13 cellular contexts compared by ENCODE assay signal in the genomic region with DNA sequence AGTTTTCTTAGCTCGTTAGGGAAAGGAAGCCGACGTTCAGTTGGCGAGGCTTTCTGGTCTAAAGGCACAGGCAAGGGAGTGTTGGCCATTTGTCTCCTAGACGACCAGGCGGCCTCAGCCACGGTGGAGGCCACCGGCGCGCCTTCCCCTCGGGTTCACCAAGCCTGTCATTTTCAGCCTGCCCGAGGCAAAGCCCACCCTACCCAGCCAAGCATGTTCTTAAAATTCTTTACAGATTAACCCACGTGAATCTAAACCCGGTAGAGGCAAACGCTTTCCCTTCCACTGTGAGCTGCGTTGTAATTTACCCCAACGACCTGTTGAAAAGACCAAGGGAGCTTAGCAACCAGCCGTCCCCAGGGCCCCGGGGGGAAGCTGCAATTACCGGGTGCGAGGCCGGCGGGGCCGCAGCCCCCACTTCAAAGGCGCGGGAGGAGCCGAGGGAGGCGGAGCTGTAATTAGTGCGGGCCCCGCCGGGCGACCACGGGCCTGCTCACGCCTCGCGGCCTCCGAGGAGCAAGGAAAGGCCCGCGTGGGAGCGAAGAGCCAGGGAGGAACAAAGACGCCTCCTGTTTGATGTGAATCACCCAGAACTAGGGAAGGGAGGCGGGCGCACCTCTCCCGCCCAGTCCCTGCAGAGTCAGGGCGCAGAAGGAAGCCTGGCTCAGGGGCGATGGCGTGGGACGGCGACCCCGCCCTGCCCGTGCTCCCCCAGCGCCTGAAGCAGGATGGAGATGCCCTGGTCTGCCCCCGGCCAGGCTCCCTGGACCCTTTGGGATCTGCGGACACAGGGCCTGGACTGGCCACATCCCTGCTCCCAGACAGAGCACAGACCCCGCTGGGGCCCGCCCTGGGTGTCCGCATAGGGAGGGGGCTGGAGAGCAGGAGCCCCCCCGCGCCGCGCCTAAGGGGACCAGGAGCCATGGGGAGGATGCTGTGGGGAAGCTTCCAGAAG. TPM values are rescaled to one million over a fixed set of nuclear protein-coding genes. Genes with fewer than 3 reads are reported as not detected.
DNase-seq lines count a peak whose midpoint lies in the region; ATAC-seq and TF ChIP-seq lines count a peak whose summit lies in the region.
"Had no signal": no experiment of that assay in that cellular context is flagged by ENCODE, and none has a peak within 500 bp of the region (broad histone marks: within the 10 kb centered on the region; RNA-seq: fewer than 3 reads in every experiment).

No MANE protein-coding gene starts in this region.

- H3K4me2 ChIP-seq in OCI-LY7 (ENCODE audit: low read length): no peak overlapping the region

- H3K9me3 ChIP-seq in naive thymus-derived CD4-positive, alpha-beta T cell (ENCODE audit: control insufficient read depth in 2 of 3, low read length in 3 of 3): no peaks in the 10 kb centered on the region
- H3K9me3 ChIP-seq in OCI-LY7 (ENCODE audit: low read length): no peaks in the 10 kb centered on the region
- H3K9me3 ChIP-seq: ascending aorta had no signal

- ATAC-seq in activated naive CD8-positive, alpha-beta T cell treated with anti-CD3 and anti-CD28 coated beads, Interleukin-2, amount 50 U/mL, for 24 hours: peak; percentile 20
- peak; percentile 18 for ATAC-seq in naive thymus-derived CD4-positive, alpha-beta T cell
- ATAC-seq in GM21529 (IDR thresholded peaks at IDR 0.05; ENCODE audit: unreplicated experiment) (no peak), HG03135 (IDR thresholded peaks at IDR 0.05; ENCODE audit: unreplicated experiment) (no peak)
- ATAC-seq: Panc1 had no signal

- no peaks in the 10 kb centered on the region for H3K36me3 Mint-ChIP-seq in activated naive CD8-positive, alpha-beta T cell treated with anti-CD3 and anti-CD28 coated beads, Interleukin-2, amount 50 U/mL, for 24 hours (ENCODE audit: low read depth)
- H3K36me3 Mint-ChIP-seq in naive thymus-derived CD4-positive, alpha-beta T cell: peaks cover 0 to 6% (median 0%) of the 10 kb centered on the region in 5 donors

- DNase-seq in CD1c-positive myeloid dendritic cell (ENCODE audit: extremely low spot score): peak; percentile 22
- peak; percentile 15 for DNase-seq in KBM-7
- DNase-seq in activated naive CD8-positive, alpha-beta T cell treated with anti-CD3 and anti-CD28 coated beads, Interleukin-2, amount 50 U/mL, for 24 hours: peak; percentile 22
- peak in 5 of 9 donors; percentile 19 to 37 (median 33) for DNase-seq in naive thymus-derived CD4-positive, alpha-beta T cell
- DNase-seq in OCI-LY7 (ENCODE audit: low spot score): no peak
- DNase-seq in DMS114 treated with DMSO at 0.1 percent for 48 hours (lab: John Stamatoyannopoulos, UW; ENCODE audit: unreplicated experiment): no peak
- DNase-seq: C1 segment of cervical spinal cord, substantia nigra had no signal

- POLR2A ChIA-PET in naive thymus-derived CD4-positive, alpha-beta T cell (lab: Charles Lee): interaction anchor here (0.6 kb wide), 1 partner anchor 66 kb away, joined by 3 read pairs; a partner anchor contains a TSS
- POLR2A ChIA-PET in OCI-LY7 (lab: Charles Lee): no interaction called here

- in situ Hi-C loops in KBM-7 (cut with MboI; ENCODE audit: low pct_unique_long_range_greater_than_20kb, low sequenced_read_pairs): no loop called here

- H3K36me3 ChIP-seq in naive thymus-derived CD4-positive, alpha-beta T cell (ENCODE audit: control insufficient read depth in 2 of 3, insufficient read depth in 3 of 3, low read length in 3 of 3): no peaks in the 10 kb centered on the region
- no peaks in the 10 kb centered on the region for H3K36me3 ChIP-seq in OCI-LY7 (ENCODE audit: insufficient read depth, low read length)
- H3K36me3 ChIP-seq: ascending aorta had no signal

- no peaks in the 10 kb centered on the region for H3K9me3 Mint-ChIP-seq in activated naive CD8-positive, alpha-beta T cell treated with anti-CD3 and anti-CD28 coated beads, Interleukin-2, amount 50 U/mL, for 24 hours
- H3K9me3 Mint-ChIP-seq in naive thymus-derived CD4-positive, alpha-beta T cell: peaks cover 0 to 1% (median 0%) of the 10 kb centered on the region in 11 donors

- no peak overlapping the region for H2AFZ ChIP-seq in OCI-LY7 (ENCODE audit: low read length)

- H3K4me3 Mint-ChIP-seq in activated naive CD8-positive, alpha-beta T cell treated with anti-CD3 and anti-CD28 coated beads, Interleukin-2, amount 50 U/mL, for 24 hours: no peak overlapping the region
- H3K4me3 Mint-ChIP-seq in naive thymus-derived CD4-positive, alpha-beta T cell: peak overlapping the region in 9 of 10 donors; percentile 75 to 87 (median 83)

- no peaks in the 10 kb centered on the region for H4K20me1 ChIP-seq in OCI-LY7 (ENCODE audit: insufficient read depth, low read length)

- H3K27me3 ChIP-seq in naive thymus-derived CD4-positive, alpha-beta T cell (ENCODE audit: control insufficient read depth in 2 of 2, insufficient read depth in 2 of 2, low read length in 2 of 2): peaks cover 0 to 5% of the 10 kb centered on the region in 2 donors
- H3K27me3 ChIP-seq: ascending aorta had no signal

- no peaks in the 10 kb centered on the region for H3K79me2 ChIP-seq in OCI-LY7 (ENCODE audit: insufficient read depth, low read depth, low read length)

- H3K27me3 Mint-ChIP-seq in activated naive CD8-positive, alpha-beta T cell treated with anti-CD3 and anti-CD28 coated beads, Interleukin-2, amount 50 U/mL, for 24 hours: peaks cover 19% of the 10 kb centered on the region
- H3K27me3 Mint-ChIP-seq in naive thymus-derived CD4-positive, alpha-beta T cell: peaks cover 9 to 69% (median 35%) of the 10 kb centered on the region in 5 donors

- H3K4me3 ChIP-seq in naive thymus-derived CD4-positive, alpha-beta T cell (ENCODE audit: low read length): peak overlapping the region; percentile 55
- no peak overlapping the region for H3K4me3 ChIP-seq in OCI-LY7 (ENCODE audit: low read depth, low read length, poor library complexity, severe bottlenecking)
- H3K4me3 ChIP-seq: ascending aorta had no signal

- CTCF ChIA-PET in naive thymus-derived CD4-positive, alpha-beta T cell (lab: Charles Lee): interaction anchor here (1.0 to 1.3 kb wide), 3 partner anchors 19 to 213 kb away, joined by 3 to 4 read pairs (median 4); a partner anchor contains a TSS
- CTCF ChIA-PET in OCI-LY7 (lab: Charles Lee; ENCODE audit: unreplicated experiment): no interaction called here

- H3K9me2 ChIP-seq in OCI-LY7 (ENCODE audit: insufficient read depth, low read length): no peaks in the 10 kb centered on the region

- no TSS peak for BruUV-seq in OCI-LY7 (replicated peaks; lab: Mats Ljungman, UMichigan)

- no peak overlapping the region for H3K27ac ChIP-seq in naive thymus-derived CD4-positive, alpha-beta T cell (ENCODE audit: low read depth, low read length)
- no peak overlapping the region for H3K27ac ChIP-seq in OCI-LY7 (ENCODE audit: low read depth, low read length, poor library complexity, severe bottlenecking)
- H3K27ac ChIP-seq: ascending aorta had no signal

- H3K4me1 ChIP-seq in naive thymus-derived CD4-positive, alpha-beta T cell (ENCODE audit: control insufficient read depth in 2 of 2, insufficient read depth in 2 of 2, low read length in 2 of 2): peaks cover 10 to 16% of the 10 kb centered on the region in 2 donors
- H3K4me1 ChIP-seq in OCI-LY7 (ENCODE audit: insufficient read depth, low read length, poor library complexity, severe bottlenecking): no peaks in the 10 kb centered on the region
- H3K4me1 ChIP-seq: ascending aorta had no signal

- peaks cover 8% of the 10 kb centered on the region for H3K4me1 Mint-ChIP-seq in activated naive CD8-positive, alpha-beta T cell treated with anti-CD3 and anti-CD28 coated beads, Interleukin-2, amount 50 U/mL, for 24 hours
- H3K4me1 Mint-ChIP-seq in naive thymus-derived CD4-positive, alpha-beta T cell: peaks cover 3 to 15% (median 13%) of the 10 kb centered on the region in 7 donors

- intact Hi-C loops in naive thymus-derived CD4-positive, alpha-beta T cell (cut with micrococcal nuclease): loop anchor here in 1 of 2 donors (2.0 kb wide), 1 partner anchor 15 kb away; no protein-coding TSS in a partner anchor
- intact Hi-C loops in OCI-LY7 (cut with micrococcal nuclease; ENCODE audit: unreplicated experiment): no loop called here

- no peak for TF ChIP-seq CTCF in OCI-LY7 (conservative IDR thresholded peaks at IDR 0.05; ENCODE audit: low read length)

- H3K27ac Mint-ChIP-seq in activated naive CD8-positive, alpha-beta T cell treated with anti-CD3 and anti-CD28 coated beads, Interleukin-2, amount 50 U/mL, for 24 hours: no peak overlapping the region
- H3K27ac Mint-ChIP-seq in naive thymus-derived CD4-positive, alpha-beta T cell: peak overlapping the region in 7 of 9 donors; percentile 36 to 81 (median 71)

RNA-seq across cellular contexts. Expression of a gene that starts 12.1 kb away (rescaled TPM):
- not detected for total RNA-seq in naive thymus-derived CD4-positive, alpha-beta T cell
- under 1 TPM in 1 of 2 donors, not detected in 1; 0.07 TPM for polyA plus RNA-seq in naive thymus-derived CD4-positive, alpha-beta T cell
- total RNA-seq in OCI-LY7 (2014; rRNA removed; shearing (Covaris generic)): not detected in 2 replicates
- not detected in 2 replicates for total RNA-seq in OCI-LY7 (2022)
- total RNA-seq: ascending aorta, mononuclear cell had no signal

RNA-seq across cellular contexts. Expression of a gene that starts 26.5 kb away (rescaled TPM):
- total RNA-seq in naive thymus-derived CD4-positive, alpha-beta T cell: not detected
- not detected for polyA plus RNA-seq in naive thymus-derived CD4-positive, alpha-beta T cell
- not detected in 2 replicates for total RNA-seq in OCI-LY7 (2014; rRNA removed; shearing (Covaris generic))
- total RNA-seq in OCI-LY7 (2022): not detected in 2 replicates
- total RNA-seq: ascending aorta, mononuclear cell had no signal

RNA-seq across cellular contexts. Expression of a gene that starts 41.5 kb away (rescaled TPM):
- total RNA-seq in naive thymus-derived CD4-positive, alpha-beta T cell: not detected
- polyA plus RNA-seq in naive thymus-derived CD4-positive, alpha-beta T cell: not detected
- total RNA-seq in OCI-LY7 (2014; rRNA removed; shearing (Covaris generic)): not detected in 2 replicates
- total RNA-seq in OCI-LY7 (2022): not detected in 2 replicates
- total RNA-seq: ascending aorta, mononuclear cell had no signal

RNA-seq across cellular contexts. Expression of a gene that starts 56.7 kb away (rescaled TPM):
- not detected for total RNA-seq in naive thymus-derived CD4-positive, alpha-beta T cell
- polyA plus RNA-seq in naive thymus-derived CD4-positive, alpha-beta T cell: not detected
- total RNA-seq in OCI-LY7 (2014; rRNA removed; shearing (Covaris generic)): not detected in 2 replicates
- not detected in 2 replicates for total RNA-seq in OCI-LY7 (2022)
- total RNA-seq: ascending aorta, mononuclear cell had no signal

Comparison
In these comparisons a context has a peak if more than half of its experiments do, and no peak if none do; other contexts are left out.
1. DNase-seq: peak in CD1c-positive myeloid dendritic cell (single experiment), KBM-7 (single experiment), activated naive CD8-positive, alpha-beta T cell treated with anti-CD3 and anti-CD28 coated beads, Interleukin-2, amount 50 U/mL, for 24 hours (single experiment) and naive thymus-derived CD4-positive, alpha-beta T cell (5 of 9); none in OCI-LY7 (single experiment) and DMS114 treated with DMSO at 0.1 percent for 48 hours (single experiment).
2. ATAC-seq: peak in activated naive CD8-positive, alpha-beta T cell treated with anti-CD3 and anti-CD28 coated beads, Interleukin-2, amount 50 U/mL, for 24 hours (single experiment) and naive thymus-derived CD4-positive, alpha-beta T cell (single experiment); none in GM21529 (single experiment) and HG03135 (single experiment).